Comparison of ENCODE assay signal across 1 cellular context in genomic region chrX:102667034-102667433, GRCh38.
A peak's percentile ranks its signal among the peaks of the same experiment; 100 is the strongest.
TF ChIP-seq lines count a peak whose summit lies in the region.

No MANE protein-coding gene starts in this region.

TF ChIP-seq in K562, 482 proteins besides CTCF, POLR2A, EP300 and RAD21:
- TF ChIP-seq TFE3 (CRISPR knock-in tag; IDR thresholded peaks at IDR 0.05): peak; percentile 41
